Comparison of ENCODE assay signal across 1 cellular context in the genomic region with DNA sequence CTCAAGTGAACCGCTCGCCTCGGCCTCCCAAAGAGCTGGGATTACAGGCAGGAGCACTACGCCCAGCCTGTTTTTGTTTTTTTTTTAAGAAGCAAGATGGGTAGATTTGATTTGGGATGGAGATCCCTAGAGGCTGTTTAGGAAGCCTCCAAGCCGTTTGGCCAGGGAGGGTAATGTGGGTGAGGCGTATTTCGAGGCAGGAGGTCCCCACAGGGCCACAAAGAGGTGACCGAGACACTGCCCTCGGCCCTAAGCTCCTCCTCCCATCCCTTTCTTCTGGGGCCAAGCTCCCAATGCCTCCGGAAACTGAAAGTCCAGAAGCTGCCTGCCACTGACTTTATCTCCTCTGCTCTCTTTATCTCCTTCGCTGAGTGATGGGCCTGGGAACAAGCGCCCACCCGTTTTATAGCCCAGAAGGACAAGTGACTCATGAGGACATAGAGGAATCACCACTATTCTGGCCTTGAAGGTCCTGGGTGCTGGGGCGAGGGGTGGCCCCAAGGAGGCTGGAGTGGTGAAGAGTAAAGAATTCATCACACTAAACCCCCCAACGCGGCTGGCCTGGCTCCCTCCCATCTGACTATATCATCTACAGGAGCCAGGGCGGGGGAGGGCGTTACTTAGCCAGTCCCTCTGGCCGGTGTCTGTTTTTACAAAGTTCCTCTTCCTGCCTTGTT.
TF ChIP-seq lines count a peak whose summit lies in the region.

No MANE protein-coding gene starts in this region.

TF ChIP-seq in K562, 482 proteins besides CTCF, POLR2A, EP300 and RAD21 (continued from another document and continues in another):
- peak; percentile 62 for TF ChIP-seq GABPA (tag; conservative IDR thresholded peaks at IDR 0.05; ENCODE audit: low read depth)
- peak; percentile 87 for TF ChIP-seq GATA2 (CRISPR knock-in tag; IDR thresholded peaks at IDR 0.05)
- no peak for TF ChIP-seq ZNF707 (CRISPR knock-in tag; conservative IDR thresholded peaks at IDR 0.05)
- TF ChIP-seq SRF (CRISPR knock-in tag; IDR thresholded peaks at IDR 0.05) = no peak; a peak in 1 of 4 replicates
- no peak for TF ChIP-seq KDM4B (IDR thresholded peaks at IDR 0.05; ENCODE audit: borderline replicate concordance in 2 of 2, low read depth in 1 of 2)
- TF ChIP-seq ZNF165 (CRISPR knock-in tag; IDR thresholded peaks at IDR 0.05; ENCODE audit: borderline replicate concordance) = no peak
- TF ChIP-seq, protein P1, sequence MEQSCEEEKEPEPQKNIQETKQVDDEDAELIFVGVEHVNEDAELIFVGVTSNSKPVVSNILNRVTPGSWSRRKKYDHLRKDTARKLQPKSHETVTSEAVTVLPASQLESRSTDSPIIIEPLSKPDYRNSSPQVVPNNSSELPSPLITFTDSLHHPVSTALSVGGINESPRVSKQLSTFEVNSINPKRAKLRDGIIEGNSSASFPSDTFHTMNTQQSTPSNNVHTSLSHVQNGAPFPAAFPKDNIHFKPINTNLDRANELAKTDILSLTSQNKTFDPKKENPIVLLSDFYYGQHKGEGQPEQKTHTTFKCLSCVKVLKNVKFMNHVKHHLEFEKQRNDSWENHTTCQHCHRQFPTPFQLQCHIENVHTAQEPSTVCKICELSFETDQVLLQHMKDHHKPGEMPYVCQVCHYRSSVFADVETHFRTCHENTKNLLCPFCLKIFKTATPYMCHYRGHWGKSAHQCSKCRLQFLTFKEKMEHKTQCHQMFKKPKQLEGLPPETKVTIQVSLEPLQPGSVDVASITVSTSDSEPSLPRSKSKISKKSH (CRISPR knock-in tag; IDR thresholded peaks at IDR 0.05) = no peak
- TF ChIP-seq ATF7 (IDR thresholded peaks at IDR 0.05) = peak; percentile 79
- TF ChIP-seq, protein P2, sequence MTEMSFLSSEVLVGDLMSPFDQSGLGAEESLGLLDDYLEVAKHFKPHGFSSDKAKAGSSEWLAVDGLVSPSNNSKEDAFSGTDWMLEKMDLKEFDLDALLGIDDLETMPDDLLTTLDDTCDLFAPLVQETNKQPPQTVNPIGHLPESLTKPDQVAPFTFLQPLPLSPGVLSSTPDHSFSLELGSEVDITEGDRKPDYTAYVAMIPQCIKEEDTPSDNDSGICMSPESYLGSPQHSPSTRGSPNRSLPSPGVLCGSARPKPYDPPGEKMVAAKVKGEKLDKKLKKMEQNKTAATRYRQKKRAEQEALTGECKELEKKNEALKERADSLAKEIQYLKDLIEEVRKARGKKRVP (CRISPR knock-in tag; IDR thresholded peaks at IDR 0.05) = no peak
- TF ChIP-seq, protein P3, sequence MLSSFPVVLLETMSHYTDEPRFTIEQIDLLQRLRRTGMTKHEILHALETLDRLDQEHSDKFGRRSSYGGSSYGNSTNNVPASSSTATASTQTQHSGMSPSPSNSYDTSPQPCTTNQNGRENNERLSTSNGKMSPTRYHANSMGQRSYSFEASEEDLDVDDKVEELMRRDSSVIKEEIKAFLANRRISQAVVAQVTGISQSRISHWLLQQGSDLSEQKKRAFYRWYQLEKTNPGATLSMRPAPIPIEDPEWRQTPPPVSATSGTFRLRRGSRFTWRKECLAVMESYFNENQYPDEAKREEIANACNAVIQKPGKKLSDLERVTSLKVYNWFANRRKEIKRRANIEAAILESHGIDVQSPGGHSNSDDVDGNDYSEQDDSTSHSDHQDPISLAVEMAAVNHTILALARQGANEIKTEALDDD (IDR thresholded peaks at IDR 0.05) = peak; percentile 40; the same call in 1 of the 2 replicates
- peak; percentile 48; the same call in 1 of the 2 replicates for TF ChIP-seq EP400 (IDR thresholded peaks at IDR 0.05)
- TF ChIP-seq HDAC2 (IDR thresholded peaks at IDR 0.05) = peak; percentile 93
- TF ChIP-seq, protein P4, sequence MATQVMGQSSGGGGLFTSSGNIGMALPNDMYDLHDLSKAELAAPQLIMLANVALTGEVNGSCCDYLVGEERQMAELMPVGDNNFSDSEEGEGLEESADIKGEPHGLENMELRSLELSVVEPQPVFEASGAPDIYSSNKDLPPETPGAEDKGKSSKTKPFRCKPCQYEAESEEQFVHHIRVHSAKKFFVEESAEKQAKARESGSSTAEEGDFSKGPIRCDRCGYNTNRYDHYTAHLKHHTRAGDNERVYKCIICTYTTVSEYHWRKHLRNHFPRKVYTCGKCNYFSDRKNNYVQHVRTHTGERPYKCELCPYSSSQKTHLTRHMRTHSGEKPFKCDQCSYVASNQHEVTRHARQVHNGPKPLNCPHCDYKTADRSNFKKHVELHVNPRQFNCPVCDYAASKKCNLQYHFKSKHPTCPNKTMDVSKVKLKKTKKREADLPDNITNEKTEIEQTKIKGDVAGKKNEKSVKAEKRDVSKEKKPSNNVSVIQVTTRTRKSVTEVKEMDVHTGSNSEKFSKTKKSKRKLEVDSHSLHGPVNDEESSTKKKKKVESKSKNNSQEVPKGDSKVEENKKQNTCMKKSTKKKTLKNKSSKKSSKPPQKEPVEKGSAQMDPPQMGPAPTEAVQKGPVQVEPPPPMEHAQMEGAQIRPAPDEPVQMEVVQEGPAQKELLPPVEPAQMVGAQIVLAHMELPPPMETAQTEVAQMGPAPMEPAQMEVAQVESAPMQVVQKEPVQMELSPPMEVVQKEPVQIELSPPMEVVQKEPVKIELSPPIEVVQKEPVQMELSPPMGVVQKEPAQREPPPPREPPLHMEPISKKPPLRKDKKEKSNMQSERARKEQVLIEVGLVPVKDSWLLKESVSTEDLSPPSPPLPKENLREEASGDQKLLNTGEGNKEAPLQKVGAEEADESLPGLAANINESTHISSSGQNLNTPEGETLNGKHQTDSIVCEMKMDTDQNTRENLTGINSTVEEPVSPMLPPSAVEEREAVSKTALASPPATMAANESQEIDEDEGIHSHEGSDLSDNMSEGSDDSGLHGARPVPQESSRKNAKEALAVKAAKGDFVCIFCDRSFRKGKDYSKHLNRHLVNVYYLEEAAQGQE (CRISPR knock-in tag; IDR thresholded peaks at IDR 0.05; ENCODE audit: low read depth) = 0 out of 2 replicates have a peak, but pooled peaks have one; percentile 30
- TF ChIP-seq, protein P5, sequence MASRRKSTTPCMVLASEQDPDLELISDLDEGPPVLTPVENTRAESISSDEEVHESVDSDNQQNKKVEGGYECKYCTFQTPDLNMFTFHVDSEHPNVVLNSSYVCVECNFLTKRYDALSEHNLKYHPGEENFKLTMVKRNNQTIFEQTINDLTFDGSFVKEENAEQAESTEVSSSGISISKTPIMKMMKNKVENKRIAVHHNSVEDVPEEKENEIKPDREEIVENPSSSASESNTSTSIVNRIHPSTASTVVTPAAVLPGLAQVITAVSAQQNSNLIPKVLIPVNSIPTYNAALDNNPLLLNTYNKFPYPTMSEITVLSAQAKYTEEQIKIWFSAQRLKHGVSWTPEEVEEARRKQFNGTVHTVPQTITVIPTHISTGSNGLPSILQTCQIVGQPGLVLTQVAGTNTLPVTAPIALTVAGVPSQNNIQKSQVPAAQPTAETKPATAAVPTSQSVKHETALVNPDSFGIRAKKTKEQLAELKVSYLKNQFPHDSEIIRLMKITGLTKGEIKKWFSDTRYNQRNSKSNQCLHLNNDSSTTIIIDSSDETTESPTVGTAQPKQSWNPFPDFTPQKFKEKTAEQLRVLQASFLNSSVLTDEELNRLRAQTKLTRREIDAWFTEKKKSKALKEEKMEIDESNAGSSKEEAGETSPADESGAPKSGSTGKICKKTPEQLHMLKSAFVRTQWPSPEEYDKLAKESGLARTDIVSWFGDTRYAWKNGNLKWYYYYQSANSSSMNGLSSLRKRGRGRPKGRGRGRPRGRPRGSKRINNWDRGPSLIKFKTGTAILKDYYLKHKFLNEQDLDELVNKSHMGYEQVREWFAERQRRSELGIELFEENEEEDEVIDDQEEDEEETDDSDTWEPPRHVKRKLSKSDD (conservative IDR thresholded peaks at IDR 0.05; ENCODE audit: low read length) = 0 out of 2 replicates have a peak, but pooled peaks have one; percentile 60
- peak; percentile 70 for TF ChIP-seq JUN (IDR thresholded peaks at IDR 0.05; ENCODE audit: borderline replicate concordance, low read depth, low read length)
- TF ChIP-seq JUN (CRISPR knock-in tag; IDR thresholded peaks at IDR 0.05; ENCODE audit: borderline replicate concordance) = no peak
- TF ChIP-seq ZNF764 (CRISPR knock-in tag; IDR thresholded peaks at IDR 0.05; ENCODE audit: low read depth) = no peak
- 0 out of 2 replicates have a peak, but pooled peaks have one; percentile 54 for TF ChIP-seq BACH1 (tag; IDR thresholded peaks at IDR 0.05)
- peak in 1 of 2 experiments; percentile 12; a peak in 1 of 4 replicates for TF ChIP-seq FOXK2 (conservative IDR thresholded peaks at IDR 0.05 in 1 of 2, IDR thresholded peaks at IDR 0.05 in 1 of 2; ENCODE audit: low read depth in 2 of 2)
- peak; percentile 92 for TF ChIP-seq SMARCC2 (IDR thresholded peaks at IDR 0.05; ENCODE audit: low read depth)
- TF ChIP-seq, protein P6, sequence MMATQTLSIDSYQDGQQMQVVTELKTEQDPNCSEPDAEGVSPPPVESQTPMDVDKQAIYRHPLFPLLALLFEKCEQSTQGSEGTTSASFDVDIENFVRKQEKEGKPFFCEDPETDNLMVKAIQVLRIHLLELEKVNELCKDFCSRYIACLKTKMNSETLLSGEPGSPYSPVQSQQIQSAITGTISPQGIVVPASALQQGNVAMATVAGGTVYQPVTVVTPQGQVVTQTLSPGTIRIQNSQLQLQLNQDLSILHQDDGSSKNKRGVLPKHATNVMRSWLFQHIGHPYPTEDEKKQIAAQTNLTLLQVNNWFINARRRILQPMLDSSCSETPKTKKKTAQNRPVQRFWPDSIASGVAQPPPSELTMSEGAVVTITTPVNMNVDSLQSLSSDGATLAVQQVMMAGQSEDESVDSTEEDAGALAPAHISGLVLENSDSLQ (IDR thresholded peaks at IDR 0.05) = peak; percentile 94
- TF ChIP-seq ARNT (IDR thresholded peaks at IDR 0.05) = peak; percentile 50 to 84; a peak in 3 of 4 replicates
- peak; percentile 63; the same call in 1 of the 2 replicates for TF ChIP-seq ZBED1 (IDR thresholded peaks at IDR 0.05)
- peak; percentile 95 for TF ChIP-seq SMARCE1 (IDR thresholded peaks at IDR 0.05)
- TF ChIP-seq RNF2 (IDR thresholded peaks at IDR 0.05) = peak; percentile 88
- TF ChIP-seq NCOR1 (IDR thresholded peaks at IDR 0.05) = peak; percentile 60
- TF ChIP-seq, protein P7, sequence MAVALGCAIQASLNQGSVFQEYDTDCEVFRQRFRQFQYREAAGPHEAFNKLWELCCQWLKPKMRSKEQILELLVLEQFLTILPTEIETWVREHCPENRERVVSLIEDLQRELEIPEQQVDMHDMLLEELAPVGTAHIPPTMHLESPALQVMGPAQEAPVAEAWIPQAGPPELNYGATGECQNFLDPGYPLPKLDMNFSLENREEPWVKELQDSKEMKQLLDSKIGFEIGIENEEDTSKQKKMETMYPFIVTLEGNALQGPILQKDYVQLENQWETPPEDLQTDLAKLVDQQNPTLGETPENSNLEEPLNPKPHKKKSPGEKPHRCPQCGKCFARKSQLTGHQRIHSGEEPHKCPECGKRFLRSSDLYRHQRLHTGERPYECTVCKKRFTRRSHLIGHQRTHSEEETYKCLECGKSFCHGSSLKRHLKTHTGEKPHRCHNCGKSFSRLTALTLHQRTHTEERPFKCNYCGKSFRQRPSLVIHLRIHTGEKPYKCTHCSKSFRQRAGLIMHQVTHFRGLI (CRISPR knock-in tag; IDR thresholded peaks at IDR 0.05) = no peak
- no peak for TF ChIP-seq ATF1 (CRISPR knock-in tag; IDR thresholded peaks at IDR 0.05)
- TF ChIP-seq ATF1 (tag; IDR thresholded peaks at IDR 0.05) = peak; percentile 66
- peak; percentile 63; the same call in 1 of the 2 replicates for TF ChIP-seq TARDBP (IDR thresholded peaks at IDR 0.05)
- TF ChIP-seq CCNT2 (IDR thresholded peaks at IDR 0.05; ENCODE audit: borderline replicate concordance, extremely low read depth, insufficient read length, low read depth, low read length) = peak; percentile 61
- TF ChIP-seq CC2D1A (IDR thresholded peaks at IDR 0.05) = no peak
- TF ChIP-seq POLR2H (tag; IDR thresholded peaks at IDR 0.05; ENCODE audit: low read depth) = peak; percentile 65; the same call in 1 of the 2 replicates
- TF ChIP-seq EGR1 (conservative IDR thresholded peaks at IDR 0.05) = peak; percentile 88
- peak in 1 of 2 experiments; percentile 43; a peak in 1 of 4 replicates for TF ChIP-seq NRF1 (conservative IDR thresholded peaks at IDR 0.05 in 1 of 2, IDR thresholded peaks at IDR 0.05 in 1 of 2)
- no peak for TF ChIP-seq SREBF2 (CRISPR knock-in tag; IDR thresholded peaks at IDR 0.05)
- no peak for TF ChIP-seq SMARCB1 (IDR thresholded peaks at IDR 0.05; ENCODE audit: insufficient read length, low read depth)
- TF ChIP-seq TCF7 (IDR thresholded peaks at IDR 0.05; ENCODE audit: borderline replicate concordance) = 0 out of 2 replicates have a peak, but pooled peaks have one; percentile 53
- TF ChIP-seq, protein P8, sequence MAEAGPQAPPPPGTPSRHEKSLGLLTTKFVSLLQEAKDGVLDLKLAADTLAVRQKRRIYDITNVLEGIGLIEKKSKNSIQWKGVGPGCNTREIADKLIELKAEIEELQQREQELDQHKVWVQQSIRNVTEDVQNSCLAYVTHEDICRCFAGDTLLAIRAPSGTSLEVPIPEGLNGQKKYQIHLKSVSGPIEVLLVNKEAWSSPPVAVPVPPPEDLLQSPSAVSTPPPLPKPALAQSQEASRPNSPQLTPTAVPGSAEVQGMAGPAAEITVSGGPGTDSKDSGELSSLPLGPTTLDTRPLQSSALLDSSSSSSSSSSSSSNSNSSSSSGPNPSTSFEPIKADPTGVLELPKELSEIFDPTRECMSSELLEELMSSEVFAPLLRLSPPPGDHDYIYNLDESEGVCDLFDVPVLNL (CRISPR knock-in tag; IDR thresholded peaks at IDR 0.05; ENCODE audit: low read depth) = no peak
- TF ChIP-seq, protein P9, sequence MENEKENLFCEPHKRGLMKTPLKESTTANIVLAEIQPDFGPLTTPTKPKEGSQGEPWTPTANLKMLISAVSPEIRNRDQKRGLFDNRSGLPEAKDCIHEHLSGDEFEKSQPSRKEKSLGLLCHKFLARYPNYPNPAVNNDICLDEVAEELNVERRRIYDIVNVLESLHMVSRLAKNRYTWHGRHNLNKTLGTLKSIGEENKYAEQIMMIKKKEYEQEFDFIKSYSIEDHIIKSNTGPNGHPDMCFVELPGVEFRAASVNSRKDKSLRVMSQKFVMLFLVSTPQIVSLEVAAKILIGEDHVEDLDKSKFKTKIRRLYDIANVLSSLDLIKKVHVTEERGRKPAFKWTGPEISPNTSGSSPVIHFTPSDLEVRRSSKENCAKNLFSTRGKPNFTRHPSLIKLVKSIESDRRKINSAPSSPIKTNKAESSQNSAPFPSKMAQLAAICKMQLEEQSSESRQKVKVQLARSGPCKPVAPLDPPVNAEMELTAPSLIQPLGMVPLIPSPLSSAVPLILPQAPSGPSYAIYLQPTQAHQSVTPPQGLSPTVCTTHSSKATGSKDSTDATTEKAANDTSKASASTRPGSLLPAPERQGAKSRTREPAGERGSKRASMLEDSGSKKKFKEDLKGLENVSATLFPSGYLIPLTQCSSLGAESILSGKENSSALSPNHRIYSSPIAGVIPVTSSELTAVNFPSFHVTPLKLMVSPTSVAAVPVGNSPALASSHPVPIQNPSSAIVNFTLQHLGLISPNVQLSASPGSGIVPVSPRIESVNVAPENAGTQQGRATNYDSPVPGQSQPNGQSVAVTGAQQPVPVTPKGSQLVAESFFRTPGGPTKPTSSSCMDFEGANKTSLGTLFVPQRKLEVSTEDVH (IDR thresholded peaks at IDR 0.05; ENCODE audit: low read depth, partially characterized antibody) = peak; percentile 33
- 0 out of 2 replicates have a peak, but pooled peaks have one; percentile 8 for TF ChIP-seq HDGF (IDR thresholded peaks at IDR 0.05)
- TF ChIP-seq TBL1XR1 (IDR thresholded peaks at IDR 0.05; ENCODE audit: low read length in 2 of 2) = peak in 1 of 2 experiments; percentile 43; a peak in 1 of 4 replicates
- TF ChIP-seq HLTF (IDR thresholded peaks at IDR 0.05) = peak; percentile 84
- peak; percentile 69; the same call in 1 of the 2 replicates for TF ChIP-seq SMAD4 (CRISPR knock-in tag; conservative IDR thresholded peaks at IDR 0.05)
